25 cellular contexts compared by ENCODE assay signal in genomic region chr20:49377326-49377725, GRCh38.
A peak's percentile ranks its signal among the peaks of the same experiment; 100 is the strongest.
DNase-seq lines count a peak whose midpoint lies in the region; ATAC-seq, FAIRE-seq and TF ChIP-seq lines count a peak whose summit lies in the region.
"Had no signal": no experiment of that assay in that cellular context is flagged by ENCODE, and none has a peak within 500 bp of the region (broad histone marks: within the 10 kb centered on the region; RNA-seq: fewer than 3 reads in every experiment).

No MANE protein-coding gene starts in this region.

- H3K9me2 ChIP-seq in SK-N-SH = no peaks in the 10 kb centered on the region

- H3K27ac ChIP-seq in SK-N-SH (ENCODE audit: low read depth in 2 of 2, low read length in 1 of 2) = no peak overlapping the region
- H3K27ac ChIP-seq: BLaER1 treated with 17β-estradiol and CSF1 and Interleukin-3, amounts not matched to agents 10 nM and 100 nM had no signal

- POLR2A ChIA-PET in SK-N-SH (lab: Yijun Ruan, JAX) = no interaction called here

- no peaks in the 10 kb centered on the region for H4K20me1 ChIP-seq in SK-N-SH (ENCODE audit: insufficient read depth)
- H4K20me1 ChIP-seq: BLaER1 treated with 17β-estradiol and CSF1 and Interleukin-3, amounts not matched to agents 10 nM and 100 nM had no signal

- CTCF ChIA-PET in SK-N-SH (lab: Yijun Ruan, JAX) = interaction anchor here (1.4 to 4.7 kb wide), 5 partner anchors 9 to 156 kb away, joined by 3 to 21 read pairs (median 5); no protein-coding TSS in a partner anchor

- no peaks in the 10 kb centered on the region for H3K9me3 Mint-ChIP-seq in activated T-cell treated with anti-CD3 and anti-CD28 coated beads, Interleukin-2, amount 50 U/mL, for 4 hours
- H3K9me3 Mint-ChIP-seq: CD4-positive, alpha-beta T cell; GM23338 had no signal

- intact Hi-C loops in posterior vena cava (cut with DNase I) = no loop called here

- DNase-seq in SK-N-SH = peak; percentile 48
- DNase-seq in HTR-8/SVneo (ENCODE audit: insufficient read length, low spot score) = no peak
- peak; percentile 33 for DNase-seq in cerebellar cortex (ENCODE audit: low spot score)
- DNase-seq in posterior vena cava (ENCODE audit: low spot score) = peak; percentile 36
- DNase-seq in activated T-cell treated with anti-CD3 and anti-CD28 coated beads, Interleukin-2, amount 50 U/mL, for 4 hours = no peak
- DNase-seq in NCI-H187 treated with DMSO at 0.1 percent for 48 hours (lab: John Stamatoyannopoulos, UW) = no peak
- no peak for DNase-seq in stimulated activated CD8-positive, alpha-beta memory T cell treated with anti-CD3 and anti-CD28 coated beads, Interleukin-4, amount 100 ng/mL, for 48 hours
- DNase-seq: AML-193; CD4-positive, alpha-beta T cell; GDM1; Karpas-422; NCI-H1092; NCI-H1417 treated with DMSO at 0.1 percent for 48 hours; NCI-H1930; NCI-H2227 treated with DMSO at 0.1 percent for 48 hours; NCI-H526 treated with DMSO at 0.1 percent for 48 hours; SHP77 treated with DMSO at 0.1 percent for 48 hours; SW 1271 had no signal

- no peaks in the 10 kb centered on the region for H3K36me3 Mint-ChIP-seq in activated T-cell treated with anti-CD3 and anti-CD28 coated beads, Interleukin-2, amount 50 U/mL, for 4 hours (ENCODE audit: insufficient read depth)

- H3K4me1 Mint-ChIP-seq in activated T-cell treated with anti-CD3 and anti-CD28 coated beads, Interleukin-2, amount 50 U/mL, for 4 hours (ENCODE audit: low read depth) = no peaks in the 10 kb centered on the region

- 0 out of 2 replicates have a peak, but pooled peaks have one; percentile 14 for TF ChIP-seq RAD21 in SK-N-SH (IDR thresholded peaks at IDR 0.05; ENCODE audit: low read length)

- H3K27me3 ChIP-seq in SK-N-SH (ENCODE audit: insufficient read depth) = no peaks in the 10 kb centered on the region
- H3K27me3 ChIP-seq: BLaER1 treated with 17β-estradiol and CSF1 and Interleukin-3, amounts not matched to agents 10 nM and 100 nM had no signal

- no peaks in the 10 kb centered on the region for H3K9me3 ChIP-seq in SK-N-SH
- H3K9me3 ChIP-seq: HAP-1 had no signal

- H3K4me3 Mint-ChIP-seq in activated T-cell treated with anti-CD3 and anti-CD28 coated beads, Interleukin-2, amount 50 U/mL, for 4 hours = no peak overlapping the region
- H3K4me3 Mint-ChIP-seq: CD4-positive, alpha-beta T cell; GM23338 had no signal

- no peaks in the 10 kb centered on the region for H3K36me3 ChIP-seq in SK-N-SH (replicated peaks in 1 of 2; ENCODE audit: control insufficient read depth in 1 of 2, insufficient read depth in 2 of 2, low read length in 1 of 2)
- H3K36me3 ChIP-seq: BLaER1 treated with 17β-estradiol and CSF1 and Interleukin-3, amounts not matched to agents 10 nM and 100 nM; HAP-1 had no signal

- H3K4me3 ChIP-seq in SK-N-SH (ENCODE audit: low read depth in 2 of 2, low read length in 1 of 2) = no peak overlapping the region
- H3K4me3 ChIP-seq: BLaER1 treated with 17β-estradiol and CSF1 and Interleukin-3, amounts not matched to agents 10 nM and 100 nM; GM12878; GM23338; HAP-1 had no signal

- peaks cover 0 to 30% of the 10 kb centered on the region in 2 experiments; a peak in 2 of 4 replicates for H3K4me1 ChIP-seq in SK-N-SH (ENCODE audit: control insufficient read depth in 1 of 2, insufficient read depth in 2 of 2, low read depth in 1 of 2, low read length in 1 of 2)
- H3K4me1 ChIP-seq: BLaER1 treated with 17β-estradiol and CSF1 and Interleukin-3, amounts not matched to agents 10 nM and 100 nM; HAP-1 had no signal

- H2AFZ ChIP-seq in SK-N-SH (ENCODE audit: low read depth) = no peak overlapping the region
- H2AFZ ChIP-seq: GM23338 had no signal

- TF ChIP-seq CTCF in SK-N-SH (IDR thresholded peaks at IDR 0.05) = no peak

- peak; percentile 51 for FAIRE-seq in HTR-8/SVneo (lab: Jason Lieb, UNC)
- FAIRE-seq: A204.1, D721Med, GM12878 had no signal

- no peaks in the 10 kb centered on the region for H3K79me2 ChIP-seq in SK-N-SH (ENCODE audit: insufficient read depth)

- TF ChIP-seq EP300 in SK-N-SH (IDR thresholded peaks at IDR 0.05; ENCODE audit: borderline replicate concordance in 1 of 2, low read depth in 1 of 2, low read length in 1 of 2) = peak in 1 of 2 experiments; percentile 36; a peak in 1 of 4 replicates

- ATAC-seq in SK-N-SH treated with all-trans-retinoic acid at 6 μM for 48 hours = no peak; the same call in 2 of the 3 replicates
- ATAC-seq in activated T-cell treated with anti-CD3 and anti-CD28 coated beads, Interleukin-2, amount 50 U/mL, for 4 hours = no peak
- ATAC-seq: GM12878, GM23338 had no signal

- no peak overlapping the region for H3K4me2 ChIP-seq in SK-N-SH
- H3K4me2 ChIP-seq: BLaER1 treated with 17β-estradiol and CSF1 and Interleukin-3, amounts not matched to agents 10 nM and 100 nM; GM23338 had no signal

- no peaks in the 10 kb centered on the region for H3F3A ChIP-seq in SK-N-SH (replicated peaks; ENCODE audit: insufficient read depth)

- 28% methylated on average over 2 of the region's 4 CpGs for WGBS in SK-N-SH (ENCODE audit: low lambda C conversion rate)

- peaks cover 5% of the 10 kb centered on the region for H3K27me3 Mint-ChIP-seq in activated T-cell treated with anti-CD3 and anti-CD28 coated beads, Interleukin-2, amount 50 U/mL, for 4 hours (ENCODE audit: low read depth)

- H3K9ac ChIP-seq in SK-N-SH = no peak overlapping the region
- H3K9ac ChIP-seq: BLaER1 treated with 17β-estradiol and CSF1 and Interleukin-3, amounts not matched to agents 10 nM and 100 nM had no signal

TF ChIP-seq in SK-N-SH, 30 proteins besides CTCF, POLR2A, EP300 and RAD21:
- TF ChIP-seq TAF1 (IDR thresholded peaks at IDR 0.05; ENCODE audit: borderline replicate concordance, low read depth, low read length) (no peak), RCOR1 (IDR thresholded peaks at IDR 0.05; ENCODE audit: low read length) (0 out of 2 replicates have a peak, but pooled peaks have one; percentile 18), GATA2 (CRISPR knock-in tag; IDR thresholded peaks at IDR 0.05) (peak; percentile 58), CHD2 (IDR thresholded peaks at IDR 0.05; ENCODE audit: low read length, partially characterized antibody) (peak; percentile 38)

TF ChIP-seq in SK-N-SH treated with all-trans-retinoic acid at 6 μM for 48 hours, 23 proteins besides CTCF, POLR2A, EP300 and RAD21:
- TF ChIP-seq GLIS3 (CRISPR knock-in tag; IDR thresholded peaks at IDR 0.05) (no peak), ZFP3 (CRISPR knock-in tag; IDR thresholded peaks at IDR 0.05) (no peak)
TF ChIP-seq in SK-N-SH treated with all-trans-retinoic acid at 6 μM for 48 hours: peak in this region for 0.

Comparison
In these comparisons a context has a peak if more than half of its experiments do, and no peak if none do; other contexts are left out.
1. DNase-seq: peak in SK-N-SH (single experiment), cerebellar cortex (single experiment) and posterior vena cava (single experiment); none in HTR-8/SVneo (single experiment), activated T-cell treated with anti-CD3 and anti-CD28 coated beads, Interleukin-2, amount 50 U/mL, for 4 hours (single experiment), NCI-H187 treated with DMSO at 0.1 percent for 48 hours (single experiment) and stimulated activated CD8-positive, alpha-beta memory T cell treated with anti-CD3 and anti-CD28 coated beads, Interleukin-4, amount 100 ng/mL, for 48 hours (single experiment).